ENCODE assay signal across 26 cellular contexts in genomic region chr6:49082611-49083010, GRCh38.
"Had no signal": no experiment of that assay in that cellular context is flagged by ENCODE, and none has a peak within 500 bp of the region (broad histone marks: within the 10 kb centered on the region; RNA-seq: fewer than 3 reads in every experiment).

No MANE protein-coding gene starts in this region.

- H3K4me3 ChIP-seq: Peyer's patch had no signal

- H3K27ac ChIP-seq: brain microvascular endothelial cell, Peyer's patch, VCaP had no signal

- ATAC-seq: activated T-helper 17 cell treated with anti-CD3 and anti-CD28 coated beads, Interleukin-2, amount 50 U/mL, for 72 hours; T-helper 17 cell had no signal

- H3K27me3 ChIP-seq: brain microvascular endothelial cell, Peyer's patch had no signal

- H3K9me3 ChIP-seq: Peyer's patch had no signal

- DNase-seq: activated CD4-positive, alpha-beta memory T cell treated with anti-CD3 and anti-CD28 coated beads, Interleukin-2, amount 10 ng/mL, durations not matched to agents 7 days and 5 days; activated CD4-positive, alpha-beta T cell treated with anti-CD3 and anti-CD28 coated beads, Interleukin-2, amount 10 ng/mL, durations not matched to agents 7 days and 5 days; activated CD4-positive, CD25-positive, alpha-beta regulatory T cell; activated gamma-delta T cell; activated naive CD4-positive, alpha-beta T cell treated with anti-CD3 and anti-CD28 coated beads for 36 hours; activated T-cell treated with anti-CD3 and anti-CD28 coated beads for 4 hours; activated T-cell treated with anti-CD3 and anti-CD28 coated beads, Interleukin-2, amount 50 U/mL, for 48 hours; amygdala; brain microvascular endothelial cell; Kasumi-1; KBM-7; NCI-H1092; NCI-H1417; NCI-H1930; NCI-H2171; NCI-H226; NCI-H510A; NCI-H526 treated with DMSO at 0.1 percent for 48 hours; NCI-H82; OCI-M1; Peyer's patch; SHP77 treated with DMSO at 0.1 percent for 48 hours; T-helper 17 cell; T-helper 9 cell had no signal

- H3K36me3 ChIP-seq: brain microvascular endothelial cell, Peyer's patch had no signal

- H3K4me1 ChIP-seq: Peyer's patch had no signal
